Comparison of ENCODE assay signal across 8 cellular contexts in the genomic region with DNA sequence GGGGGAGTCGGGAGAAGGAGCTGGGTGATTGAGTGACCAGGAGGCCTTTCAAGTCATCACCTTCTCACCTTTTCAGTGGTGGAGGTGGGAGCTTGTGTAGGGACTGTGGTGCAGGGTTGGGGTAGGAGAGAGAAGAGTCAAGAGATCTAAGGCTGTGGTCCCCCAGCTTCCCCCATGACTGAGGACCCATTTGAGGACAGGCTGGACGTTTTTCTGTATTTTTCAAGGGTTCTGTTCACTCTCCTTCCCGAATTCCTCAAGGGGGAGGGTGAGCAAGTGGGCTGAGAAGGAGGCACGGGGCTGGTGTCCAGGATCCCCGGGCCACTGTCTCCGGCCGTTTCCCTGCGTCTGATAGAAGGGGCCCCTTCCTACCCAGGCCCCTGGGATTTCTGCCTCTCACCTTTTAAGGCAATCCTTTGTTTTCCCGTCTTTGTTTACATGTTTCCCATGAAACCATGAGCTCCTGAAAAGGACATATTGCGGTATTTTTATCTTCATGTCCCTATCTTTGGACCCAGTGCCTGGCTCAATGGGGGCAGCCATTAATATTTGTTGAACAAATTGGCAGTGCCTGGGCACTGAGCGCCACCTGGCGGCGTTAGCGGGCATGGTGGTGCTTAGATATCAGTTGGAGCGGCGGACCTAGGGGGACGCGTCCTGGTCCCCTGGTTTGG. TPM values are rescaled to one million over a fixed set of nuclear protein-coding genes. Genes with fewer than 3 reads are reported as not detected.
DNase-seq lines count a peak whose midpoint lies in the region; ATAC-seq and TF ChIP-seq lines count a peak whose summit lies in the region.

No MANE protein-coding gene starts in this region.

- H3K27me3 Mint-ChIP-seq in T-cell = peaks cover 0 to 4% of the 10 kb centered on the region in 2 donors

- H3K4me1 ChIP-seq in adipocyte (ENCODE audit: control insufficient read depth, insufficient read depth, low read length) = peaks cover 14% of the 10 kb centered on the region
- peaks cover 0 to 29% (median 23%) of the 10 kb centered on the region in 4 donors for H3K4me1 ChIP-seq in sigmoid colon

- H3K4me3 Mint-ChIP-seq in T-cell = no peak overlapping the region

- peak overlapping the region; percentile 55 to 70 for H3K27ac Mint-ChIP-seq in T-cell

- no peaks in the 10 kb centered on the region for H3K36me3 ChIP-seq in MG63
- H3K36me3 ChIP-seq in adipocyte (ENCODE audit: control insufficient read depth, insufficient read depth, low read length, severe bottlenecking) = no peaks in the 10 kb centered on the region
- no peaks in the 10 kb centered on the region for H3K36me3 ChIP-seq in sigmoid colon

- peaks cover 6% of the 10 kb centered on the region; the same call in 1 of the 2 replicates for H3K27me3 ChIP-seq in MG63
- H3K27me3 ChIP-seq in adipocyte (replicated peaks; ENCODE audit: control insufficient read depth, insufficient read depth, low read length) = peaks cover 27% of the 10 kb centered on the region
- H3K27me3 ChIP-seq in sigmoid colon = no peaks in the 10 kb centered on the region

- no peak overlapping the region for H3K9ac ChIP-seq in adipocyte (ENCODE audit: low read length)

- no peak overlapping the region for H3K4me3 ChIP-seq in MG63
- H3K4me3 ChIP-seq in adipocyte (ENCODE audit: low read length) = no peak overlapping the region
- no peak overlapping the region for H3K4me3 ChIP-seq in sigmoid colon

- H3K27ac ChIP-seq in sigmoid colon = no peak overlapping the region

- no peak for TF ChIP-seq EP300 in sigmoid colon (IDR thresholded peaks at IDR 0.05)

- POLR2A ChIA-PET in T-cell (lab: Charles Lee) = interaction anchor here in 1 of 2 donors (0.6 kb wide), 1 partner anchor 208 kb away, joined by 4 read pairs; no protein-coding TSS in a partner anchor

- H3K4me1 Mint-ChIP-seq in T-cell = peaks cover 26 to 54% (median 31%) of the 10 kb centered on the region in 3 donors

- intact Hi-C loops in left cardiac atrium (cut with DNase I) = loop anchor here (1.0 to 10.0 kb wide), 2 partner anchors 78 to 152 kb away; no protein-coding TSS in a partner anchor
- intact Hi-C loops in sigmoid colon (cut with DNase I) = loop anchor here (1.0 to 5.0 kb wide), 2 partner anchors 78 to 255 kb away; a partner anchor contains a TSS

- DNase-seq in EH (ENCODE audit: low read depth) (peak; percentile 50), MG63 (peak; percentile 53), T-cell (peak in 33 of 34 experiments; percentile 19 to 74 (median 63)), adipocyte (ENCODE audit: low read depth) (peak; percentile 84), left cardiac atrium (peak; percentile 84), sigmoid colon (peak; percentile 88)

- CTCF ChIA-PET in T-cell (lab: Charles Lee) = interaction anchor here (0.6 to 2.7 kb wide), 14 partner anchors 9 to 255 kb away, joined by 3 to 8 read pairs (median 3); a partner anchor contains a TSS

- no peak for TF ChIP-seq POLR2A in sigmoid colon (IDR thresholded peaks at IDR 0.05)

- H3K9me3 Mint-ChIP-seq in T-cell = no peaks in the 10 kb centered on the region

- no peaks in the 10 kb centered on the region for H3K36me3 Mint-ChIP-seq in T-cell

- H3K9me3 ChIP-seq in MG63 = no peaks in the 10 kb centered on the region
- H3K9me3 ChIP-seq in adipocyte (ENCODE audit: control insufficient read depth, low read length) = no peaks in the 10 kb centered on the region
- H3K9me3 ChIP-seq in sigmoid colon = no peaks in the 10 kb centered on the region

- 23 to 29% methylated on average over 18 of the region's 18 CpGs for WGBS in sigmoid colon, 2 donors

- ATAC-seq in T-cell (replicated peaks in 1 of 4) (peak in 3 of 4 experiments; percentile 33 to 43 (median 40)), left cardiac atrium (peak in 1 of 2 donors; percentile 4), GM18519 (IDR thresholded peaks at IDR 0.05; ENCODE audit: low FRiP score, unreplicated experiment) (no peak), HG03457 (IDR thresholded peaks at IDR 0.05; ENCODE audit: unreplicated experiment) (no peak)

- TF ChIP-seq CTCF in sigmoid colon (IDR thresholded peaks at IDR 0.05) = peak; percentile 97 to 98 (median 97)

RNA-seq across cellular contexts. Expression of a gene that starts 9.2 kb away (rescaled TPM):
- not detected in 2 replicates for total RNA-seq in MG63 (2014; rRNA removed; shearing (Covaris generic); ENCODE audit: low replicate concordance)
- total RNA-seq in T-cell (10 to 100 TPM in 4 of 5 donors, 1 to 10 TPM in 1; 9.2 to 18.8 (median 12.5) TPM), left cardiac atrium (1 to 10 TPM; 2.9 to 5.7 TPM), sigmoid colon (1 to 10 TPM; 2.9 to 6.9 (median 3.3) TPM)
- polyA plus RNA-seq in sigmoid colon = 10 to 100 TPM in 2 of 3 donors, 1 to 10 TPM in 1; 4.8 to 33.5 (median 10.9) TPM

RNA-seq across cellular contexts. Expression of a gene that starts 25.4 kb away (rescaled TPM):
- 10.4 and 18.5 TPM in 2 replicates for total RNA-seq in MG63 (2014; rRNA removed; shearing (Covaris generic); ENCODE audit: low replicate concordance)
- total RNA-seq in T-cell (1 to 10 TPM in 1 of 5 donors, under 1 TPM in 2, not detected in 2; 0.46 to 1.5 (median 0.55) TPM), left cardiac atrium (10 to 100 TPM; 24.2 to 25.9 TPM), sigmoid colon (10 to 100 TPM in 3 of 4 donors, 1 to 10 TPM in 1; 6.1 to 16.9 (median 12.7) TPM)
- 10 to 100 TPM; 27.3 to 78.1 (median 40.8) TPM for polyA plus RNA-seq in sigmoid colon

Comparison
In these comparisons a context has a peak if more than half of its experiments do, and no peak if none do; other contexts are left out.
1. ATAC-seq: peak in T-cell (3 of 4); none in GM18519 (single experiment) and HG03457 (single experiment).
2. Peak in every context shown above with its lines, with median percentiles within 50 percentile points of each other: DNase-seq.